ENCODE assay signal across 13 cellular contexts in genomic region chr14:65210827-65211192, GRCh38.
A peak's percentile ranks its signal among the peaks of the same experiment; 100 is the strongest.
DNase-seq lines count a peak whose midpoint lies in the region; ATAC-seq, FAIRE-seq and TF ChIP-seq lines count a peak whose summit lies in the region.
"Had no signal": no experiment of that assay in that cellular context is flagged by ENCODE, and none has a peak within 500 bp of the region (broad histone marks: within the 10 kb centered on the region; RNA-seq: fewer than 3 reads in every experiment).

No MANE protein-coding gene starts in this region.

- H4K20me1 ChIP-seq in DND-41 (ENCODE audit: insufficient read depth, low read length): no peaks in the 10 kb centered on the region
- H4K20me1 ChIP-seq in endothelial cell of umbilical vein (replicated peaks; ENCODE audit: control insufficient read depth, extremely low read depth, insufficient read depth, low read length): no peaks in the 10 kb centered on the region

- H2AFZ ChIP-seq in ACC112 (ENCODE audit: low read length, unreplicated experiment) (peak overlapping the region; percentile 6), DND-41 (ENCODE audit: low read depth, low read length) (no peak overlapping the region), endothelial cell of umbilical vein (ENCODE audit: low read depth, low read length) (no peak overlapping the region)

- H3K4me1 Mint-ChIP-seq in T-helper 17 cell: peaks cover 45% of the 10 kb centered on the region

- H3K9ac ChIP-seq in DND-41 (ENCODE audit: low read depth, low read length) (peak overlapping the region; percentile 9), endothelial cell of umbilical vein (replicated peaks; ENCODE audit: extremely low read depth, insufficient read depth, low read length) (no peak overlapping the region), colonic mucosa (ENCODE audit: low read depth in 2 of 2, low read length in 2 of 2) (no peak overlapping the region)

- H3K4me3 Mint-ChIP-seq in T-helper 17 cell: no peak overlapping the region
- H3K4me3 Mint-ChIP-seq: CD8-positive, alpha-beta T cell had no signal

- intact Hi-C loops in endothelial cell of umbilical vein (cut with micrococcal nuclease): no loop called here
- intact Hi-C loops in thyroid gland (cut with DNase I): no loop called here
- intact Hi-C loops in colonic mucosa (cut with DNase I): loop anchor here (10.0 kb wide), 1 partner anchor 384 kb away; no protein-coding TSS in a partner anchor

- peak overlapping the region; percentile 34; the same call in 1 of the 2 replicates for H3K4me2 ChIP-seq in DND-41 (ENCODE audit: insufficient read depth, low read length)
- peak overlapping the region; percentile 60 for H3K4me2 ChIP-seq in endothelial cell of umbilical vein (ENCODE audit: insufficient read depth, low read length)

- H3K79me2 ChIP-seq in ACC112 (ENCODE audit: control insufficient read depth, insufficient read depth, low read length, unreplicated experiment): no peaks in the 10 kb centered on the region
- H3K79me2 ChIP-seq in DND-41 (ENCODE audit: insufficient read depth, low read length): no peaks in the 10 kb centered on the region
- H3K79me2 ChIP-seq in endothelial cell of umbilical vein (ENCODE audit: control insufficient read depth, insufficient read depth, low read length): no peaks in the 10 kb centered on the region

- H3K27ac Mint-ChIP-seq in T-helper 17 cell: peak overlapping the region; percentile 88
- H3K27ac Mint-ChIP-seq: CD8-positive, alpha-beta T cell had no signal

- H3K27ac ChIP-seq in ACC112 (ENCODE audit: low read depth, low read length) (peak overlapping the region; percentile 43), DND-41 (ENCODE audit: low read length) (peak overlapping the region; percentile 81), endothelial cell of umbilical vein (ENCODE audit: insufficient read depth, low read depth, low read length) (no peak overlapping the region), thyroid gland (no peak overlapping the region), colonic mucosa (no peak overlapping the region)

- H3K36me3 Mint-ChIP-seq in T-helper 17 cell (ENCODE audit: low read depth): no peaks in the 10 kb centered on the region
- H3K36me3 Mint-ChIP-seq: activated naive CD4-positive, alpha-beta T cell treated with anti-CD3 and anti-CD28 coated beads, Interleukin-2, amount 50 U/mL, for 24 hours; CD8-positive, alpha-beta T cell had no signal

- peak overlapping the region; percentile 3; the same call in 1 of the 2 replicates for H3K4me3 ChIP-seq in ACC112 (ENCODE audit: low read depth, low read length)
- no peak overlapping the region for H3K4me3 ChIP-seq in DND-41 (ENCODE audit: low read depth in 1 of 2, low read length in 2 of 2)
- H3K4me3 ChIP-seq in endothelial cell of umbilical vein (replicated peaks in 1 of 3; ENCODE audit: insufficient read depth in 1 of 3, low read depth in 1 of 3, low read length in 3 of 3): no peak overlapping the region
- H3K4me3 ChIP-seq in thyroid gland (replicated peaks in 1 of 3): no peak overlapping the region
- no peak overlapping the region for H3K4me3 ChIP-seq in colonic mucosa

- H3K36me3 ChIP-seq in ACC112 (ENCODE audit: insufficient read depth, low read length) (no peaks in the 10 kb centered on the region), DND-41 (ENCODE audit: insufficient read depth, low read length) (no peaks in the 10 kb centered on the region), endothelial cell of umbilical vein (ENCODE audit: control insufficient read depth in 2 of 2, extremely low read depth in 1 of 2, insufficient read depth in 2 of 2, low read length in 2 of 2) (no peaks in the 10 kb centered on the region), thyroid gland (no peaks in the 10 kb centered on the region), colonic mucosa (no peaks in the 10 kb centered on the region)

- ATAC-seq in DND-41 (ENCODE audit: insufficient read depth, low read depth) (no peak), T-helper 17 cell (no peak), HG03097 (IDR thresholded peaks at IDR 0.05; ENCODE audit: low FRiP score, unreplicated experiment) (no peak)
- ATAC-seq: CD8-positive, alpha-beta T cell had no signal

- H3K9me3 ChIP-seq in DND-41 (ENCODE audit: insufficient read depth, low read length, severe bottlenecking): no peaks in the 10 kb centered on the region
- no peaks in the 10 kb centered on the region for H3K9me3 ChIP-seq in T-helper 17 cell (ENCODE audit: control insufficient read depth, low read length, poor library complexity, severe bottlenecking)
- no peaks in the 10 kb centered on the region for H3K9me3 ChIP-seq in endothelial cell of umbilical vein (replicated peaks; ENCODE audit: control insufficient read depth, insufficient read depth, low read length)
- no peaks in the 10 kb centered on the region for H3K9me3 ChIP-seq in thyroid gland
- no peaks in the 10 kb centered on the region for H3K9me3 ChIP-seq in colonic mucosa

- peaks cover 36% of the 10 kb centered on the region for H3K4me1 ChIP-seq in ACC112 (ENCODE audit: control insufficient read depth, insufficient read depth, low read length, unreplicated experiment)
- peaks cover 71% of the 10 kb centered on the region for H3K4me1 ChIP-seq in DND-41 (ENCODE audit: insufficient read depth, low read length)
- peaks cover 21% of the 10 kb centered on the region for H3K4me1 ChIP-seq in endothelial cell of umbilical vein (ENCODE audit: control insufficient read depth, extremely low read depth, insufficient read depth, low read length)
- H3K4me1 ChIP-seq in thyroid gland: peaks cover 0 to under 1% of the 10 kb centered on the region in 2 donors
- H3K4me1 ChIP-seq in colonic mucosa: no peaks in the 10 kb centered on the region

- POLR2A ChIA-PET in endothelial cell of umbilical vein (lab: Charles Lee): no interaction called here

- TF ChIP-seq CTCF in DND-41 (IDR thresholded peaks at IDR 0.05; ENCODE audit: borderline replicate concordance, extremely low read depth, low read length, poor library complexity, severe bottlenecking) (no peak), endothelial cell of umbilical vein (IDR thresholded peaks at IDR 0.05; ENCODE audit: extremely low read depth in 1 of 2, insufficient read depth in 1 of 2, low read depth in 1 of 2, low read length in 2 of 2) (no peak), thyroid gland (IDR thresholded peaks at IDR 0.05) (no peak), colonic mucosa (IDR thresholded peaks at IDR 0.05) (no peak)

- no peaks in the 10 kb centered on the region for H3K27me3 Mint-ChIP-seq in T-helper 17 cell
- H3K27me3 Mint-ChIP-seq: activated naive CD4-positive, alpha-beta T cell treated with anti-CD3 and anti-CD28 coated beads, Interleukin-2, amount 50 U/mL, for 24 hours had no signal

- CTCF ChIA-PET in endothelial cell of umbilical vein (lab: Charles Lee): interaction anchor here (0.8 to 1.6 kb wide), 6 partner anchors 8 to 622 kb away, joined by 3 to 9 read pairs (median 4); no protein-coding TSS in a partner anchor

- TF ChIP-seq POLR2A in endothelial cell of umbilical vein (IDR thresholded peaks at IDR 0.05; ENCODE audit: low read depth, low read length): no peak
- no peak for TF ChIP-seq POLR2A in thyroid gland (IDR thresholded peaks at IDR 0.05)

- H3K9me1 ChIP-seq in endothelial cell of umbilical vein (replicated peaks; ENCODE audit: control insufficient read depth, extremely low read depth, insufficient read depth, low read length): no peaks in the 10 kb centered on the region

- DNase-seq in DND-41: no peak
- DNase-seq in T-helper 17 cell: no peak
- no peak for DNase-seq in endothelial cell of umbilical vein (ENCODE audit: low read depth, low spot score)
- DNase-seq in thyroid gland: no peak
- DNase-seq in NCI-H345 treated with DMSO at 0.1 percent for 48 hours (lab: John Stamatoyannopoulos, UW; ENCODE audit: unreplicated experiment): no peak
- DNase-seq in colonic mucosa: no peak
- DNase-seq: activated CD4-positive, alpha-beta T cell treated with anti-CD3 and anti-CD28 coated beads for 48 hours; CD8-positive, alpha-beta T cell; NCI-H2029 had no signal

- H3K27me3 ChIP-seq in ACC112 (ENCODE audit: insufficient read depth, low read length) (no peaks in the 10 kb centered on the region), DND-41 (ENCODE audit: insufficient read depth, low read length, poor library complexity) (no peaks in the 10 kb centered on the region), endothelial cell of umbilical vein (ENCODE audit: control insufficient read depth in 2 of 2, insufficient read depth in 2 of 2, low read length in 2 of 2) (no peaks in the 10 kb centered on the region), thyroid gland (no peaks in the 10 kb centered on the region), colonic mucosa (no peaks in the 10 kb centered on the region)

- dilution Hi-C loops in endothelial cell of umbilical vein (cut with MboI; ENCODE audit: extremely low pct_ligation_motif_present, low sequenced_read_pairs): no loop called here

- no peak for FAIRE-seq in endothelial cell of umbilical vein (lab: Jason Lieb, UNC)
- FAIRE-seq: colon had no signal

- BruUV-seq in endothelial cell of umbilical vein (replicated peaks; lab: Mats Ljungman, UMichigan): no TSS peak

TF ChIP-seq in endothelial cell of umbilical vein, 7 proteins besides CTCF, POLR2A, EP300 and RAD21:
- TF ChIP-seq JUN (IDR thresholded peaks at IDR 0.05; ENCODE audit: borderline replicate concordance, insufficient read depth, insufficient read length, low read depth) (no peak), POLR2AphosphoS5 (IDR thresholded peaks at IDR 0.05; ENCODE audit: insufficient read depth, low read depth, low read length) (no peak), GATA2 (IDR thresholded peaks at IDR 0.05; ENCODE audit: insufficient read depth, insufficient read length, low read depth, low read length) (no peak), EZH2 (IDR thresholded peaks at IDR 0.05; ENCODE audit: borderline replicate concordance, low read depth, low read length, severe bottlenecking) (no peak), MYC (IDR thresholded peaks at IDR 0.05; ENCODE audit: low read depth, low read length) (no peak)

Comparison
In these comparisons a context has a peak if more than half of its experiments do, and no peak if none do; other contexts are left out.
1. H3K27ac ChIP-seq: peak in ACC112 (single experiment) and DND-41 (single experiment); none in endothelial cell of umbilical vein (single experiment), thyroid gland (0 of 3) and colonic mucosa (single experiment).